In the genomic region with DNA sequence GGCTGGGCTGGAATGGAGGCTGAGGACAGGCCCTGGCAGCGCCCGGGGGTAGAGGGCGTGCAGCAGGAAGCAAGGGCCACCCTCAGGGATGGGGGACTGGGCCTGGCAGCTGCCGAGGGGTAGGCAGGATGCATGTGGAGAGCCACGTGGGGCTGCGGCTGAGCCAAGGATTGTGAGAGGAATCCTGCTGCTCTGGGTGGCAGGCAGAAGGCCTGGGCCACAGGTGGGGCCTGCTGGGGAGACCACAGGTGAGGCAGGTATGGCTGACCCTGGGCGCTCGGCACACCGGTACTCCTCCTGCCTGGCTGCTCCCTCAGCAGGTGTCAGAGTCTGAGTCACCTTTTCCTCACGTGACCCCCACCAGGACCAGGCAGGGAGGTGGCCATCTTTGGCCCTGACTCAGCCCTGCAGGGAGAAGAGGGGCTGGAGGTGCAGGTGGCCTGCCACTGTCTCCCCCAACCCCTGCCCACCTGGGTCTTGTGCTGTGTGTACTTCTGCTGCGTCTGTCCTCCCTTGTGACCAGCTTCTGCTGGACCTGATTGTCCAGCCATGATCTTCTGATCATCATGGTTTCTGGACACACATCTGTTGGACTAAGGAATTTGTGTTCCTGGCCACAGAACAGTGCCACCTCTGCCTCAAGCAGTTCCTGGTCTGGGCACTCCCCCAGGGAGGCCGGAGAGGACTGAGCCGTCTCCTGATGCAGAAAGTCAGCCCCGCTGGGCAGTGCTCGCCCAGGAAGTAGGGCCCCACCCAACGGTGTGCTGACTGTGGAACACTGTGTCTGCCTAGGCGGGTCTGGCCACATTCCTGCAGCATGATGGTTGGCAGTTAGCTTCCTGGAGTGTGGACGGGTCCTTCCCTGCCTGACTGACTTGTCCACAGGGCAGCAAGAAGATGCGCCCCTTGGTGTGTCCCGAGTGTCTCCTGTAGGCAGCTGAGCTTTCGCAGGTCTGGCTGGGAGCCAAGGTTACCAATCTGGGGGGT, we compare ENCODE assay signal across 8 cellular contexts. TPM values are rescaled to one million over a fixed set of nuclear protein-coding genes. Genes with fewer than 3 reads are reported as not detected.
DNase-seq lines count a peak whose midpoint lies in the region; ATAC-seq, FAIRE-seq and TF ChIP-seq lines count a peak whose summit lies in the region.

No MANE protein-coding gene starts in this region.

- ATAC-seq in GM12878 (peak; percentile 56), HepG2 (peak; percentile 27), GM18520 (IDR thresholded peaks at IDR 0.05; ENCODE audit: unreplicated experiment) (no peak)

- H3K4me2 ChIP-seq in GM12878 (ENCODE audit: control insufficient read depth, insufficient read depth) = no peak overlapping the region
- H3K4me2 ChIP-seq in HepG2 (ENCODE audit: low read depth, low read length) = peak overlapping the region; percentile 4; the same call in 1 of the 2 replicates

- FAIRE-seq in GM12878 (lab: Jason Lieb, UNC) (no peak), HepG2 (lab: Jason Lieb, UNC) (no peak)

- TF ChIP-seq CTCF in GM12878 (IDR thresholded peaks at IDR 0.05 in 2 of 3, conservative IDR thresholded peaks at IDR 0.05 in 1 of 3; ENCODE audit: control insufficient read depth in 2 of 3, extremely low read depth in 1 of 3, insufficient read depth in 1 of 3, low read depth in 3 of 3, low read length in 3 of 3) (no peak), HepG2 (CRISPR knock-in tag; IDR thresholded peaks at IDR 0.05) (no peak)

- no peak overlapping the region for H3K9ac ChIP-seq in GM12878 (ENCODE audit: control insufficient read depth, insufficient read depth, low read length)
- H3K9ac ChIP-seq in HepG2 (ENCODE audit: insufficient read depth, low read depth, low read length) = 0 out of 2 replicates have a peak overlapping the region, but pooled peaks have one; percentile 13

- POLR2A ChIA-PET in GM12878 (lab: Charles Lee) = interaction anchor here (0.6 kb wide), 1 partner anchor 74 kb away, joined by 3 read pairs; no protein-coding TSS in a partner anchor
- POLR2A ChIA-PET in HepG2 (lab: Yijun Ruan, JAX) = no interaction called here

- H3K9me3 ChIP-seq in GM12878 (replicated peaks; ENCODE audit: control insufficient read depth, insufficient read depth, low read length) (no peaks in the 10 kb centered on the region), HepG2 (ENCODE audit: low read length) (no peaks in the 10 kb centered on the region)

- RAD21 ChIA-PET in GM12878 (lab: Charles Lee; ENCODE audit: unreplicated experiment) = no interaction called here

- in situ Hi-C loops in GM12878 (cut with MboI) = no loop called here
- in situ Hi-C loops in HepG2 (cut with HindIII; ENCODE audit: extremely low pct_ligation_motif_present, low pct_unique_long_range_greater_than_20kb) = no loop called here

- TF ChIP-seq POLR2A in GM12878 (IDR thresholded peaks at IDR 0.05; ENCODE audit: low read depth, low read length) (peak; percentile 18), HepG2 (IDR thresholded peaks at IDR 0.05; ENCODE audit: insufficient read depth in 1 of 2, low read depth in 2 of 2, low read length in 2 of 2) (no peak)

- no peak overlapping the region for H3K4me3 ChIP-seq in GM12878
- peak overlapping the region in 1 of 3 experiments; percentile 11; a peak in 1 of 6 replicates for H3K4me3 ChIP-seq in HepG2 (replicated peaks in 1 of 3; ENCODE audit: insufficient read depth in 1 of 3, low read depth in 2 of 3, low read length in 3 of 3)
- no peak overlapping the region for H3K4me3 ChIP-seq in urinary bladder (ENCODE audit: low read depth, low read length)

- H3K27me3 ChIP-seq in GM12878 (replicated peaks in 1 of 2; ENCODE audit: control insufficient read depth in 2 of 2, insufficient read depth in 2 of 2, low read length in 1 of 2) (no peaks in the 10 kb centered on the region), HepG2 (ENCODE audit: control insufficient read depth in 1 of 2, insufficient read depth in 2 of 2, low read length in 2 of 2) (no peaks in the 10 kb centered on the region)

- BruUV-seq in GM12878 (replicated peaks; lab: Mats Ljungman, UMichigan) (no TSS peak), HepG2 (replicated peaks; lab: Mats Ljungman, UMichigan) (no TSS peak)

- DNase-seq in DMS153 (lab: John Stamatoyannopoulos, UW) = peak; percentile 57
- DNase-seq in DMS153 treated with DMSO at 0.1 percent for 48 hours (lab: John Stamatoyannopoulos, UW; ENCODE audit: unreplicated experiment) = no peak
- peak; percentile 91 for DNase-seq in NCI-H69 (lab: John Stamatoyannopoulos, UW)
- DNase-seq in GM12878 (ENCODE audit: low read depth, low spot score) = no peak
- DNase-seq in HepG2 (ENCODE audit: low spot score) = peak; percentile 47
- DNase-seq in NCI-H1694 treated with DMSO at 0.1 percent for 48 hours (lab: John Stamatoyannopoulos, UW) = no peak

- H3K27ac ChIP-seq in GM12878 (ENCODE audit: control insufficient read depth, insufficient read depth) (no peak overlapping the region), HepG2 (ENCODE audit: extremely low read length, insufficient read depth, low read length) (peak overlapping the region; percentile 8), urinary bladder (ENCODE audit: low read depth) (peak overlapping the region; percentile 89)

- H4K20me1 ChIP-seq in GM12878 (ENCODE audit: control insufficient read depth, insufficient read depth) (no peaks in the 10 kb centered on the region; the same call in 1 of the 2 replicates), HepG2 (ENCODE audit: insufficient read depth, low read length) (peaks cover 2% of the 10 kb centered on the region; the same call in 1 of the 2 replicates)

- intact Hi-C loops in GM12878 (cut with micrococcal nuclease; ENCODE audit: unreplicated experiment) = no loop called here
- intact Hi-C loops in HepG2 (cut with micrococcal nuclease; ENCODE audit: unreplicated experiment) = no loop called here

- TF ChIP-seq RAD21 in GM12878 (IDR thresholded peaks at IDR 0.05; ENCODE audit: insufficient read depth, low read depth, low read length) = no peak
- no peak for TF ChIP-seq RAD21 in HepG2 (CRISPR knock-in tag; IDR thresholded peaks at IDR 0.05)

- no peak for TF ChIP-seq EP300 in GM12878 (IDR thresholded peaks at IDR 0.05; ENCODE audit: borderline replicate concordance in 1 of 2, control insufficient read depth in 1 of 2, low read depth in 2 of 2, low read length in 2 of 2)
- no peak for TF ChIP-seq EP300 in HepG2 (IDR thresholded peaks at IDR 0.05; ENCODE audit: low read depth in 2 of 2, low read length in 2 of 2)
- no peak for TF ChIP-seq EP300 in HepG2 (CRISPR knock-in tag; IDR thresholded peaks at IDR 0.05; ENCODE audit: borderline replicate concordance)

- SMC1A ChIA-PET in GM12878 (lab: Charles Lee; ENCODE audit: uncharacterized antibody, unreplicated experiment) = no interaction called here

- H3K4me1 ChIP-seq in GM12878 (ENCODE audit: control insufficient read depth, insufficient read depth, low read length) (peaks cover 5% of the 10 kb centered on the region), HepG2 (ENCODE audit: insufficient read depth, low read length) (peaks cover 58% of the 10 kb centered on the region), urinary bladder (ENCODE audit: insufficient read depth) (no peaks in the 10 kb centered on the region)

- H3K79me2 ChIP-seq in GM12878 (ENCODE audit: control insufficient read depth, insufficient read depth, low read length) (peaks cover 2% of the 10 kb centered on the region), HepG2 (ENCODE audit: insufficient read depth, low read length) (peaks cover 27% of the 10 kb centered on the region)

- CTCF ChIA-PET in GM12878 (lab: Yijun Ruan, JAX) (no interaction called here), HepG2 (lab: Yijun Ruan, JAX; ENCODE audit: low intra/inter-chr PET ratio, low total read pairs) (no interaction called here)

- H3K36me3 ChIP-seq in GM12878 (ENCODE audit: control insufficient read depth in 2 of 2, insufficient read depth in 2 of 2, low read length in 1 of 2) (peaks cover 2 to 7% of the 10 kb centered on the region in 2 experiments; a peak in 3 of 4 replicates), HepG2 (replicated peaks in 1 of 2; ENCODE audit: control insufficient read depth in 1 of 2, insufficient read depth in 2 of 2, low read length in 2 of 2) (peaks cover 3 to 13% of the 10 kb centered on the region in 2 experiments; a peak in 4 of 5 replicates), urinary bladder (ENCODE audit: insufficient read depth) (peaks cover 3% of the 10 kb centered on the region)

- WGBS in GM12878 (ENCODE audit: insufficient coverage, insufficient replicate concordance, low lambda C conversion rate, missing lambda C conversion rate) = 41% methylated on average over 21 of the region's 21 CpGs
- 71% methylated on average over 6 of the region's 21 CpGs for WGBS in HepG2 (ENCODE audit: low lambda C conversion rate)
- WGBS in urinary bladder = 50% methylated on average over 21 of the region's 21 CpGs

- H2AFZ ChIP-seq in GM12878 (ENCODE audit: control insufficient read depth, low read depth, low read length) (no peak overlapping the region), HepG2 (ENCODE audit: low read length) (no peak overlapping the region)

RNA-seq across cellular contexts. Expression of a gene that starts 6.4 kb away (rescaled TPM):
- total RNA-seq in GM12878 (2013; cell fraction: nucleolus; rRNA removed) = 50.1 and 58.2 TPM in 2 replicates
- 24.6 and 25.2 TPM in 2 replicates for total RNA-seq in GM12878 (2014; rRNA removed)
- total RNA-seq in GM12878 (2014; rRNA removed; fragmentation: Illumina TruSeq; extraction: Trizol) = 5.8 and 6.2 TPM in 2 replicates
- total RNA-seq in GM12878 (2021) = 21.0 and 23.1 TPM in 2 replicates
- 16.1 TPM for polyA plus RNA-seq in GM12878 (2011; ENCODE audit: low read depth)
- polyA plus RNA-seq in GM12878 (2011; rRNA removed) = 10.2 and 21.8 TPM in 2 replicates
- 22.0 and 37.0 TPM in 2 replicates for polyA plus RNA-seq in GM12878 (2011; cell fraction: cytosol; rRNA removed)
- polyA plus RNA-seq in GM12878 (2011; cell fraction: nucleus; rRNA removed) = 149 and 164 TPM in 2 replicates
- 24.1 and 26.4 TPM in 2 replicates for polyA plus RNA-seq in GM12878 (2012)
- polyA plus RNA-seq in GM12878 (2014; fragmentation: Illumina TruSeq; extraction: Trizol) = 1.4 and 9.3 TPM in 2 replicates
- under 1 TPM; 0.23 to 0.97 TPM for polyA plus RNA-seq in GM12878 (2014; fragmentation: Nextera tagmentation; extraction: Ambion mirVana)
- polyA plus RNA-seq in GM12878 (2014; rRNA removed) = 30.3 and 34.4 TPM in 2 replicates
- polyA plus RNA-seq in GM12878 (2016; fragmentation: Nextera tagmentation; extraction: Ambion mirVana) = 10 to 100 TPM; 20.8 to 23.0 TPM
- 14.1 and 25.7 TPM in 2 replicates for polyA minus RNA-seq in GM12878 (2011; rRNA and poly(A)+ RNA removed)
- polyA minus RNA-seq in GM12878 (2011; cell fraction: cytosol; rRNA and poly(A)+ RNA removed) = 8.4 and 10.0 TPM in 2 replicates
- polyA minus RNA-seq in GM12878 (2011; cell fraction: nucleus; rRNA and poly(A)+ RNA removed) = 23.7 and 44.2 TPM in 2 replicates
- total RNA-seq in HepG2 (2016; rRNA removed; fragmentation: Illumina TruSeq; extraction: Trizol) = 13.4 and 21.7 TPM in 2 replicates
- total RNA-seq in HepG2 (2016; cell fraction: cytosol; rRNA removed; fragmentation: Illumina TruSeq; extraction: Trizol; ENCODE audit: low read depth) = 8.4 and 10.0 TPM in 2 replicates
- 12.6 and 23.4 TPM in 2 replicates for total RNA-seq in HepG2 (2016; cell fraction: insoluble cytoplasmic fraction; rRNA removed; fragmentation: Illumina TruSeq; extraction: Trizol)
- 8.5 and 10.9 TPM in 2 replicates for total RNA-seq in HepG2 (2016; cell fraction: membrane; rRNA removed; fragmentation: Illumina TruSeq; extraction: Trizol)
- total RNA-seq in HepG2 (2016; cell fraction: nucleus; rRNA removed; fragmentation: Illumina TruSeq; extraction: Trizol) = 14.0 and 15.0 TPM in 2 replicates
- polyA plus RNA-seq in HepG2 (2011; rRNA removed) = 44.4 and 50.9 TPM in 2 replicates
- 23.8 and 38.3 TPM in 2 replicates for polyA plus RNA-seq in HepG2 (2011; cell fraction: cytosol; rRNA removed)
- 240 and 305 TPM in 2 replicates for polyA plus RNA-seq in HepG2 (2011; cell fraction: nucleus; rRNA removed)
- polyA plus RNA-seq in HepG2 (2012) = 16.2 and 19.0 TPM in 2 replicates
- polyA plus RNA-seq in HepG2 (2016; cell fraction: cytosol; fragmentation: Illumina TruSeq; extraction: Trizol; ENCODE audit: low read depth) = 5.5 and 7.1 TPM in 2 replicates
- polyA plus RNA-seq in HepG2 (2016; cell fraction: insoluble cytoplasmic fraction; fragmentation: Illumina TruSeq; extraction: Trizol; ENCODE audit: low read depth) = 13.7 and 16.1 TPM in 2 replicates
- polyA plus RNA-seq in HepG2 (2016; cell fraction: membrane; fragmentation: Illumina TruSeq; extraction: Trizol; ENCODE audit: low read depth) = 6.1 and 7.5 TPM in 2 replicates
- polyA plus RNA-seq in HepG2 (2016; cell fraction: nucleus; fragmentation: Illumina TruSeq; extraction: Trizol; ENCODE audit: insufficient read depth, low read depth) = 53.7 and 57.4 TPM in 2 replicates
- polyA minus RNA-seq in HepG2 (2011; rRNA and poly(A)+ RNA removed; ENCODE audit: low replicate concordance) = 48.5 and 187 TPM in 2 replicates
- 10.7 and 12.0 TPM in 2 replicates for polyA minus RNA-seq in HepG2 (2011; cell fraction: cytosol; rRNA and poly(A)+ RNA removed)
- polyA minus RNA-seq in HepG2 (2011; cell fraction: nucleus; rRNA and poly(A)+ RNA removed) = 32.6 and 32.9 TPM in 2 replicates
- total RNA-seq in urinary bladder = 14.3 TPM
- polyA plus RNA-seq in urinary bladder = 37.5 TPM

RNA-seq across cellular contexts. Expression of a gene that starts 6.9 kb away (rescaled TPM):
- total RNA-seq in GM12878 (2013; cell fraction: nucleolus; rRNA removed) = 216 and 231 TPM in 2 replicates
- 85.3 and 88.4 TPM in 2 replicates for total RNA-seq in GM12878 (2014; rRNA removed)
- total RNA-seq in GM12878 (2014; rRNA removed; fragmentation: Illumina TruSeq; extraction: Trizol) = 38.1 and 44.4 TPM in 2 replicates
- 97.3 and 100 TPM in 2 replicates for total RNA-seq in GM12878 (2021)
- polyA plus RNA-seq in GM12878 (2011; ENCODE audit: low read depth) = 24.3 TPM
- polyA plus RNA-seq in GM12878 (2011; rRNA removed) = 28.6 and 42.2 TPM in 2 replicates
- polyA plus RNA-seq in GM12878 (2011; cell fraction: cytosol; rRNA removed) = 49.1 and 60.5 TPM in 2 replicates
- polyA plus RNA-seq in GM12878 (2011; cell fraction: nucleus; rRNA removed) = 128 and 198 TPM in 2 replicates
- 67.8 and 67.9 TPM in 2 replicates for polyA plus RNA-seq in GM12878 (2012)
- 25.6 and 37.5 TPM in 2 replicates for polyA plus RNA-seq in GM12878 (2014; fragmentation: Illumina TruSeq; extraction: Trizol)
- 1 to 10 TPM; 2.9 to 4.6 TPM for polyA plus RNA-seq in GM12878 (2014; fragmentation: Nextera tagmentation; extraction: Ambion mirVana)
- polyA plus RNA-seq in GM12878 (2014; rRNA removed) = 64.6 and 79.3 TPM in 2 replicates
- 10 to 100 TPM; 51.9 to 56.0 TPM for polyA plus RNA-seq in GM12878 (2016; fragmentation: Nextera tagmentation; extraction: Ambion mirVana)
- 91.4 and 132 TPM in 2 replicates for polyA minus RNA-seq in GM12878 (2011; rRNA and poly(A)+ RNA removed)
- 45.1 and 45.4 TPM in 2 replicates for polyA minus RNA-seq in GM12878 (2011; cell fraction: cytosol; rRNA and poly(A)+ RNA removed)
- 50.1 and 84.0 TPM in 2 replicates for polyA minus RNA-seq in GM12878 (2011; cell fraction: nucleus; rRNA and poly(A)+ RNA removed)
- 19.2 and 23.0 TPM in 2 replicates for total RNA-seq in HepG2 (2016; rRNA removed; fragmentation: Illumina TruSeq; extraction: Trizol)
- total RNA-seq in HepG2 (2016; cell fraction: cytosol; rRNA removed; fragmentation: Illumina TruSeq; extraction: Trizol; ENCODE audit: low read depth) = 32.6 and 34.0 TPM in 2 replicates
- total RNA-seq in HepG2 (2016; cell fraction: insoluble cytoplasmic fraction; rRNA removed; fragmentation: Illumina TruSeq; extraction: Trizol) = 15.2 and 25.2 TPM in 2 replicates
- 17.9 and 21.2 TPM in 2 replicates for total RNA-seq in HepG2 (2016; cell fraction: membrane; rRNA removed; fragmentation: Illumina TruSeq; extraction: Trizol)
- 21.3 and 28.8 TPM in 2 replicates for total RNA-seq in HepG2 (2016; cell fraction: nucleus; rRNA removed; fragmentation: Illumina TruSeq; extraction: Trizol)
- polyA plus RNA-seq in HepG2 (2011; rRNA removed) = 27.1 and 32.7 TPM in 2 replicates
- polyA plus RNA-seq in HepG2 (2011; cell fraction: cytosol; rRNA removed) = 15.3 and 21.9 TPM in 2 replicates
- polyA plus RNA-seq in HepG2 (2011; cell fraction: nucleus; rRNA removed) = 115 and 134 TPM in 2 replicates
- polyA plus RNA-seq in HepG2 (2012) = 23.7 and 24.3 TPM in 2 replicates
- polyA plus RNA-seq in HepG2 (2016; cell fraction: cytosol; fragmentation: Illumina TruSeq; extraction: Trizol; ENCODE audit: low read depth) = 2.4 TPM in 2 replicates
- polyA plus RNA-seq in HepG2 (2016; cell fraction: insoluble cytoplasmic fraction; fragmentation: Illumina TruSeq; extraction: Trizol; ENCODE audit: low read depth) = 15.9 and 22.8 TPM in 2 replicates
- 6.3 and 6.9 TPM in 2 replicates for polyA plus RNA-seq in HepG2 (2016; cell fraction: membrane; fragmentation: Illumina TruSeq; extraction: Trizol; ENCODE audit: low read depth)
- polyA plus RNA-seq in HepG2 (2016; cell fraction: nucleus; fragmentation: Illumina TruSeq; extraction: Trizol; ENCODE audit: insufficient read depth, low read depth) = 70.5 and 71.6 TPM in 2 replicates
- 74.8 and 208 TPM in 2 replicates for polyA minus RNA-seq in HepG2 (2011; rRNA and poly(A)+ RNA removed; ENCODE audit: low replicate concordance)
- 20.1 and 23.4 TPM in 2 replicates for polyA minus RNA-seq in HepG2 (2011; cell fraction: cytosol; rRNA and poly(A)+ RNA removed)
- 41.9 and 46.2 TPM in 2 replicates for polyA minus RNA-seq in HepG2 (2011; cell fraction: nucleus; rRNA and poly(A)+ RNA removed)
- 48.6 TPM for total RNA-seq in urinary bladder
- polyA plus RNA-seq in urinary bladder = 44.7 TPM

RNA-seq across cellular contexts. Expression of a gene that starts 21.6 kb away (rescaled TPM):
- 20.6 and 23.2 TPM in 2 replicates for total RNA-seq in GM12878 (2013; cell fraction: nucleolus; rRNA removed)
- total RNA-seq in GM12878 (2014; rRNA removed) (38.6 and 43.8 TPM in 2 replicates), GM12878 (2014; rRNA removed; fragmentation: Illumina TruSeq; extraction: Trizol) (22.6 and 25.7 TPM in 2 replicates), GM12878 (2021) (50.6 and 54.8 TPM in 2 replicates), HepG2 (2016; rRNA removed; fragmentation: Illumina TruSeq; extraction: Trizol) (29.6 and 38.7 TPM in 2 replicates), urinary bladder (7.9 TPM)
- polyA plus RNA-seq in GM12878 (2011; ENCODE audit: low read depth) = 8.7 TPM
- polyA plus RNA-seq in GM12878 (2011; rRNA removed) (15.6 and 20.4 TPM in 2 replicates), GM12878 (2014; fragmentation: Illumina TruSeq; extraction: Trizol) (6.2 and 19.7 TPM in 2 replicates), GM12878 (2014; fragmentation: Nextera tagmentation; extraction: Ambion mirVana) (1 to 10 TPM in 1 of 2 experiments, under 1 TPM in 1; 0.84 to 2.6 TPM), GM12878 (2014; rRNA removed) (51.2 and 53.0 TPM in 2 replicates), GM12878 (2016; fragmentation: Nextera tagmentation; extraction: Ambion mirVana) (1 to 10 TPM; 3.2 to 7.1 TPM), HepG2 (2011; rRNA removed) (21.3 and 21.8 TPM in 2 replicates), urinary bladder (13.2 TPM)
- 21.9 and 29.7 TPM in 2 replicates for polyA plus RNA-seq in GM12878 (2011; cell fraction: cytosol; rRNA removed)
- 89.6 and 118 TPM in 2 replicates for polyA plus RNA-seq in GM12878 (2011; cell fraction: nucleus; rRNA removed)
- 18.7 and 20.9 TPM in 2 replicates for polyA plus RNA-seq in GM12878 (2012)
- 6.7 and 12.6 TPM in 2 replicates for polyA minus RNA-seq in GM12878 (2011; rRNA and poly(A)+ RNA removed)
- 6.0 and 10.9 TPM in 2 replicates for polyA minus RNA-seq in GM12878 (2011; cell fraction: cytosol; rRNA and poly(A)+ RNA removed)
- polyA minus RNA-seq in GM12878 (2011; cell fraction: nucleus; rRNA and poly(A)+ RNA removed) = 13.7 and 21.2 TPM in 2 replicates
- 103 and 108 TPM in 2 replicates for total RNA-seq in HepG2 (2016; cell fraction: cytosol; rRNA removed; fragmentation: Illumina TruSeq; extraction: Trizol; ENCODE audit: low read depth)
- 26.0 and 40.1 TPM in 2 replicates for total RNA-seq in HepG2 (2016; cell fraction: insoluble cytoplasmic fraction; rRNA removed; fragmentation: Illumina TruSeq; extraction: Trizol)
- 93.6 and 97.4 TPM in 2 replicates for total RNA-seq in HepG2 (2016; cell fraction: membrane; rRNA removed; fragmentation: Illumina TruSeq; extraction: Trizol)
- total RNA-seq in HepG2 (2016; cell fraction: nucleus; rRNA removed; fragmentation: Illumina TruSeq; extraction: Trizol) = 26.3 and 30.8 TPM in 2 replicates
- 19.1 and 23.2 TPM in 2 replicates for polyA plus RNA-seq in HepG2 (2011; cell fraction: cytosol; rRNA removed)
- polyA plus RNA-seq in HepG2 (2011; cell fraction: nucleus; rRNA removed) = 46.9 and 49.7 TPM in 2 replicates
- polyA plus RNA-seq in HepG2 (2012) = 16.9 and 18.6 TPM in 2 replicates
- 80.6 TPM in 2 replicates for polyA plus RNA-seq in HepG2 (2016; cell fraction: cytosol; fragmentation: Illumina TruSeq; extraction: Trizol; ENCODE audit: low read depth)
- 32.1 and 34.5 TPM in 2 replicates for polyA plus RNA-seq in HepG2 (2016; cell fraction: insoluble cytoplasmic fraction; fragmentation: Illumina TruSeq; extraction: Trizol; ENCODE audit: low read depth)
- 89.7 and 93.0 TPM in 2 replicates for polyA plus RNA-seq in HepG2 (2016; cell fraction: membrane; fragmentation: Illumina TruSeq; extraction: Trizol; ENCODE audit: low read depth)
- 60.9 and 67.4 TPM in 2 replicates for polyA plus RNA-seq in HepG2 (2016; cell fraction: nucleus; fragmentation: Illumina TruSeq; extraction: Trizol; ENCODE audit: insufficient read depth, low read depth)
- polyA minus RNA-seq in HepG2 (2011; rRNA and poly(A)+ RNA removed; ENCODE audit: low replicate concordance) = 9.8 and 59.1 TPM in 2 replicates
- polyA minus RNA-seq in HepG2 (2011; cell fraction: cytosol; rRNA and poly(A)+ RNA removed) = 6.4 and 6.5 TPM in 2 replicates
- polyA minus RNA-seq in HepG2 (2011; cell fraction: nucleus; rRNA and poly(A)+ RNA removed) = 13.0 and 13.1 TPM in 2 replicates

RNA-seq across cellular contexts. Expression of a gene that starts 33.2 kb away (rescaled TPM):
- total RNA-seq in GM12878 (2013; cell fraction: nucleolus; rRNA removed) = 59.6 and 64.6 TPM in 2 replicates
- total RNA-seq in GM12878 (2014; rRNA removed) (27.6 and 29.5 TPM in 2 replicates), GM12878 (2014; rRNA removed; fragmentation: Illumina TruSeq; extraction: Trizol) (17.6 and 18.4 TPM in 2 replicates), GM12878 (2021) (30.0 and 33.8 TPM in 2 replicates), HepG2 (2016; rRNA removed; fragmentation: Illumina TruSeq; extraction: Trizol) (22.6 and 31.6 TPM in 2 replicates), urinary bladder (21.2 TPM)
- polyA plus RNA-seq in GM12878 (2011; ENCODE audit: low read depth) = 26.0 TPM
- polyA plus RNA-seq in GM12878 (2011; rRNA removed) (19.8 and 26.7 TPM in 2 replicates), GM12878 (2014; fragmentation: Illumina TruSeq; extraction: Trizol) (16.3 and 24.2 TPM in 2 replicates), GM12878 (2014; fragmentation: Nextera tagmentation; extraction: Ambion mirVana) (10 to 100 TPM in 1 of 2 experiments, 1 to 10 TPM in 1; 8.7 to 11.8 TPM), GM12878 (2014; rRNA removed) (36.9 and 41.8 TPM in 2 replicates), GM12878 (2016; fragmentation: Nextera tagmentation; extraction: Ambion mirVana) (10 to 100 TPM; 36.3 to 40.0 TPM), HepG2 (2011; rRNA removed) (27.6 and 36.9 TPM in 2 replicates), urinary bladder (28.8 TPM)
- 26.5 and 36.1 TPM in 2 replicates for polyA plus RNA-seq in GM12878 (2011; cell fraction: cytosol; rRNA removed)
- 134 and 147 TPM in 2 replicates for polyA plus RNA-seq in GM12878 (2011; cell fraction: nucleus; rRNA removed)
- 21.6 and 24.1 TPM in 2 replicates for polyA plus RNA-seq in GM12878 (2012)
- 14.3 and 16.7 TPM in 2 replicates for polyA minus RNA-seq in GM12878 (2011; rRNA and poly(A)+ RNA removed)
- 7.2 and 8.8 TPM in 2 replicates for polyA minus RNA-seq in GM12878 (2011; cell fraction: cytosol; rRNA and poly(A)+ RNA removed)
- 18.0 and 27.4 TPM in 2 replicates for polyA minus RNA-seq in GM12878 (2011; cell fraction: nucleus; rRNA and poly(A)+ RNA removed)
- total RNA-seq in HepG2 (2016; cell fraction: cytosol; rRNA removed; fragmentation: Illumina TruSeq; extraction: Trizol; ENCODE audit: low read depth) = 23.7 and 28.0 TPM in 2 replicates
- 21.4 and 31.8 TPM in 2 replicates for total RNA-seq in HepG2 (2016; cell fraction: insoluble cytoplasmic fraction; rRNA removed; fragmentation: Illumina TruSeq; extraction: Trizol)
- total RNA-seq in HepG2 (2016; cell fraction: membrane; rRNA removed; fragmentation: Illumina TruSeq; extraction: Trizol) = 27.7 and 31.4 TPM in 2 replicates
- 34.5 and 40.2 TPM in 2 replicates for total RNA-seq in HepG2 (2016; cell fraction: nucleus; rRNA removed; fragmentation: Illumina TruSeq; extraction: Trizol)
- 15.3 and 20.0 TPM in 2 replicates for polyA plus RNA-seq in HepG2 (2011; cell fraction: cytosol; rRNA removed)
- polyA plus RNA-seq in HepG2 (2011; cell fraction: nucleus; rRNA removed) = 128 and 151 TPM in 2 replicates
- 15.1 and 23.7 TPM in 2 replicates for polyA plus RNA-seq in HepG2 (2012)
- 12.4 and 19.6 TPM in 2 replicates for polyA plus RNA-seq in HepG2 (2016; cell fraction: cytosol; fragmentation: Illumina TruSeq; extraction: Trizol; ENCODE audit: low read depth)
- 16.4 and 19.1 TPM in 2 replicates for polyA plus RNA-seq in HepG2 (2016; cell fraction: insoluble cytoplasmic fraction; fragmentation: Illumina TruSeq; extraction: Trizol; ENCODE audit: low read depth)
- 18.6 and 24.9 TPM in 2 replicates for polyA plus RNA-seq in HepG2 (2016; cell fraction: membrane; fragmentation: Illumina TruSeq; extraction: Trizol; ENCODE audit: low read depth)
- polyA plus RNA-seq in HepG2 (2016; cell fraction: nucleus; fragmentation: Illumina TruSeq; extraction: Trizol; ENCODE audit: insufficient read depth, low read depth) = 78.6 and 82.4 TPM in 2 replicates
- polyA minus RNA-seq in HepG2 (2011; rRNA and poly(A)+ RNA removed; ENCODE audit: low replicate concordance) = 13.7 and 46.0 TPM in 2 replicates
- 4.0 and 7.5 TPM in 2 replicates for polyA minus RNA-seq in HepG2 (2011; cell fraction: cytosol; rRNA and poly(A)+ RNA removed)
- polyA minus RNA-seq in HepG2 (2011; cell fraction: nucleus; rRNA and poly(A)+ RNA removed) = 27.8 and 33.3 TPM in 2 replicates

Comparison
In these comparisons a context has a peak if more than half of its experiments do, and no peak if none do; other contexts are left out.
1. DNase-seq: peak in DMS153 (single experiment), NCI-H69 (single experiment) and HepG2 (single experiment); none in DMS153 treated with DMSO at 0.1 percent for 48 hours (single experiment), GM12878 (single experiment) and NCI-H1694 treated with DMSO at 0.1 percent for 48 hours (single experiment).